ENCODE assay signal across 1 cellular context in the genomic region with DNA sequence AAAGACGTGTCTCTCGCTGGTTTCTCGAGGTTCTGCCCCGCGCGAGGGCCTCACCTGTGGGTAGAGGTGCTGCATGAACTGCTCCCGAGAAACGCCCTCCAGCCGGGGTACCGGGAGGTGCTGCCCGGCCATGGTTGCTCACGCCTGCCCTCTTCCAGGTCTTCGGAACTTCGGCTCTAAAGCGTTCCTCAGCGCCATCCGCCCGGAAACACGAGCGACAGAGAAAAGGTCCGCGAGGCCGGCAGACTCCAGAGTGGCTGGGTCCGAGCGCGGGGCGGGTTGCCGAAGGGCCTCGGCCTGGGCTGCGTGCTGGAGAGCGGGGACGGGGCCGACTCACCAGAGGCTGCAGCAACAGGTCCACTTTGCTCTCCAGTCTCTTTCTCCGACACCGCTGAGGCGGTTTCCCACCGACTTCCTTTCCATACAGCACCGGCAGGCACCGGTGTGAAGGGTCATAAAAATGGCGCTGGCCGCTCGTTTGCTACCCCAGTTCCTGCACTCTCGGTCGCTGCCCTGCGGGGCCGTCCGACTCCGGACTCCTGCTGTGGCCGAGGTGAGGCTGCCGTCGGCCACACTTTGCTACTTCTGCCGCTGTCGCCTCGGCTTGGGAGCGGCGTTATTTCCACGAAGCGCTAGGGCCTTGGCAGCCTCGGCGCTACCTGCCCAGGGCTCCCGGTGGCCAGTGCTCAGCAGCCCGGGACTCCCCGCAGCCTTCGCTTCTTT.
TF ChIP-seq lines count a peak whose summit lies in the region.

A gene with protein sequence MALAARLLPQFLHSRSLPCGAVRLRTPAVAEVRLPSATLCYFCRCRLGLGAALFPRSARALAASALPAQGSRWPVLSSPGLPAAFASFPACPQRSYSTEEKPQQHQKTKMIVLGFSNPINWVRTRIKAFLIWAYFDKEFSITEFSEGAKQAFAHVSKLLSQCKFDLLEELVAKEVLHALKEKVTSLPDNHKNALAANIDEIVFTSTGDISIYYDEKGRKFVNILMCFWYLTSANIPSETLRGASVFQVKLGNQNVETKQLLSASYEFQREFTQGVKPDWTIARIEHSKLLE (plus strand): TSS at position 244 of the 723 bp plus-strand sequence. CDS start 217 bp downstream, at position 461.
A gene with protein sequence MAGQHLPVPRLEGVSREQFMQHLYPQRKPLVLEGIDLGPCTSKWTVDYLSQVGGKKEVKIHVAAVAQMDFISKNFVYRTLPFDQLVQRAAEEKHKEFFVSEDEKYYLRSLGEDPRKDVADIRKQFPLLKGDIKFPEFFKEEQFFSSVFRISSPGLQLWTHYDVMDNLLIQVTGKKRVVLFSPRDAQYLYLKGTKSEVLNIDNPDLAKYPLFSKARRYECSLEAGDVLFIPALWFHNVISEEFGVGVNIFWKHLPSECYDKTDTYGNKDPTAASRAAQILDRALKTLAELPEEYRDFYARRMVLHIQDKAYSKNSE (minus strand): TSS at position 153 of the 723 bp plus-strand sequence. CDS start 21 bp downstream, at position 132.

TF ChIP-seq in K562, 482 proteins besides CTCF, POLR2A, EP300 and RAD21 (continued from another document and continues in another):
- TF ChIP-seq PRMT5 (CRISPR knock-in tag; IDR thresholded peaks at IDR 0.05) (no peak), SMARCA4 (IDR thresholded peaks at IDR 0.05) (no peak), SIN3B (IDR thresholded peaks at IDR 0.05; ENCODE audit: low read depth) (peak; percentile 96), FOXK1 (CRISPR knock-in tag; IDR thresholded peaks at IDR 0.05; ENCODE audit: borderline replicate concordance) (0 out of 2 replicates have a peak, but pooled peaks have one; percentile 11), SMARCC2 (IDR thresholded peaks at IDR 0.05; ENCODE audit: low read depth) (no peak), HNRNPK (IDR thresholded peaks at IDR 0.05; ENCODE audit: low read depth, low read length, poor library complexity, severe bottlenecking) (no peak), ZNF431 (CRISPR knock-in tag; IDR thresholded peaks at IDR 0.05) (peak; percentile 34; the same call in 1 of the 2 replicates), XRCC4 (IDR thresholded peaks at IDR 0.05; ENCODE audit: extremely low read depth, insufficient read depth, insufficient read length) (no peak), ASH1L (IDR thresholded peaks at IDR 0.05; ENCODE audit: borderline replicate concordance, low read depth, partially characterized antibody) (no peak), RFX1 (IDR thresholded peaks at IDR 0.05) (no peak), ZNF143 (CRISPR knock-in tag; IDR thresholded peaks at IDR 0.05) (no peak), SP2 (IDR thresholded peaks at IDR 0.05; ENCODE audit: extremely low read depth, low read depth, low read length, poor library complexity, severe bottlenecking) (no peak), ZNF316 (IDR thresholded peaks at IDR 0.05) (no peak), NEUROD1 (IDR thresholded peaks at IDR 0.05; ENCODE audit: borderline replicate concordance, low read depth, low read length, partially characterized antibody) (no peak), HDAC3 (IDR thresholded peaks at IDR 0.05; ENCODE audit: borderline replicate concordance, partially characterized antibody) (no peak), NFATC3 (IDR thresholded peaks at IDR 0.05) (no peak), ZNF707 (CRISPR knock-in tag; conservative IDR thresholded peaks at IDR 0.05) (no peak), PHB (CRISPR knock-in tag; IDR thresholded peaks at IDR 0.05) (no peak)
- TF ChIP-seq, protein P1, sequence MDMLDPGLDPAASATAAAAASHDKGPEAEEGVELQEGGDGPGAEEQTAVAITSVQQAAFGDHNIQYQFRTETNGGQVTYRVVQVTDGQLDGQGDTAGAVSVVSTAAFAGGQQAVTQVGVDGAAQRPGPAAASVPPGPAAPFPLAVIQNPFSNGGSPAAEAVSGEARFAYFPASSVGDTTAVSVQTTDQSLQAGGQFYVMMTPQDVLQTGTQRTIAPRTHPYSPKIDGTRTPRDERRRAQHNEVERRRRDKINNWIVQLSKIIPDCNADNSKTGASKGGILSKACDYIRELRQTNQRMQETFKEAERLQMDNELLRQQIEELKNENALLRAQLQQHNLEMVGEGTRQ (CRISPR knock-in tag; IDR thresholded peaks at IDR 0.05): no peak
- TF ChIP-seq, protein P2, sequence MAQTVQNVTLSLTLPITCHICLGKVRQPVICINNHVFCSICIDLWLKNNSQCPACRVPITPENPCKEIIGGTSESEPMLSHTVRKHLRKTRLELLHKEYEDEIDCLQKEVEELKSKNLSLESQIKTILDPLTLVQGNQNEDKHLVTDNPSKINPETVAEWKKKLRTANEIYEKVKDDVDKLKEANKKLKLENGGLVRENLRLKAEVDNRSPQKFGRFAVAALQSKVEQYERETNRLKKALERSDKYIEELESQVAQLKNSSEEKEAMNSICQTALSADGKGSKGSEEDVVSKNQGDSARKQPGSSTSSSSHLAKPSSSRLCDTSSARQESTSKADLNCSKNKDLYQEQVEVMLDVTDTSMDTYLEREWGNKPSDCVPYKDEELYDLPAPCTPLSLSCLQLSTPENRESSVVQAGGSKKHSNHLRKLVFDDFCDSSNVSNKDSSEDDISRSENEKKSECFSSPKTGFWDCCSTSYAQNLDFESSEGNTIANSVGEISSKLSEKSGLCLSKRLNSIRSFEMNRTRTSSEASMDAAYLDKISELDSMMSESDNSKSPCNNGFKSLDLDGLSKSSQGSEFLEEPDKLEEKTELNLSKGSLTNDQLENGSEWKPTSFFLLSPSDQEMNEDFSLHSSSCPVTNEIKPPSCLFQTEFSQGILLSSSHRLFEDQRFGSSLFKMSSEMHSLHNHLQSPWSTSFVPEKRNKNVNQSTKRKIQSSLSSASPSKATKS (CRISPR knock-in tag; IDR thresholded peaks at IDR 0.05): no peak
- TF ChIP-seq, protein P3, sequence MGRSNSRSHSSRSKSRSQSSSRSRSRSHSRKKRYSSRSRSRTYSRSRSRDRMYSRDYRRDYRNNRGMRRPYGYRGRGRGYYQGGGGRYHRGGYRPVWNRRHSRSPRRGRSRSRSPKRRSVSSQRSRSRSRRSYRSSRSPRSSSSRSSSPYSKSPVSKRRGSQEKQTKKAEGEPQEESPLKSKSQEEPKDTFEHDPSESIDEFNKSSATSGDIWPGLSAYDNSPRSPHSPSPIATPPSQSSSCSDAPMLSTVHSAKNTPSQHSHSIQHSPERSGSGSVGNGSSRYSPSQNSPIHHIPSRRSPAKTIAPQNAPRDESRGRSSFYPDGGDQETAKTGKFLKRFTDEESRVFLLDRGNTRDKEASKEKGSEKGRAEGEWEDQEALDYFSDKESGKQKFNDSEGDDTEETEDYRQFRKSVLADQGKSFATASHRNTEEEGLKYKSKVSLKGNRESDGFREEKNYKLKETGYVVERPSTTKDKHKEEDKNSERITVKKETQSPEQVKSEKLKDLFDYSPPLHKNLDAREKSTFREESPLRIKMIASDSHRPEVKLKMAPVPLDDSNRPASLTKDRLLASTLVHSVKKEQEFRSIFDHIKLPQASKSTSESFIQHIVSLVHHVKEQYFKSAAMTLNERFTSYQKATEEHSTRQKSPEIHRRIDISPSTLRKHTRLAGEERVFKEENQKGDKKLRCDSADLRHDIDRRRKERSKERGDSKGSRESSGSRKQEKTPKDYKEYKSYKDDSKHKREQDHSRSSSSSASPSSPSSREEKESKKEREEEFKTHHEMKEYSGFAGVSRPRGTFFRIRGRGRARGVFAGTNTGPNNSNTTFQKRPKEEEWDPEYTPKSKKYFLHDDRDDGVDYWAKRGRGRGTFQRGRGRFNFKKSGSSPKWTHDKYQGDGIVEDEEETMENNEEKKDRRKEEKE (IDR thresholded peaks at IDR 0.05; ENCODE audit: borderline replicate concordance in 1 of 2, control insufficient read depth in 1 of 2, low read depth in 2 of 2, low read length in 1 of 2): 0 out of 4 replicates have a peak, but pooled peaks of 1 of the 2 experiments have one; percentile 40
- TF ChIP-seq, protein P4, sequence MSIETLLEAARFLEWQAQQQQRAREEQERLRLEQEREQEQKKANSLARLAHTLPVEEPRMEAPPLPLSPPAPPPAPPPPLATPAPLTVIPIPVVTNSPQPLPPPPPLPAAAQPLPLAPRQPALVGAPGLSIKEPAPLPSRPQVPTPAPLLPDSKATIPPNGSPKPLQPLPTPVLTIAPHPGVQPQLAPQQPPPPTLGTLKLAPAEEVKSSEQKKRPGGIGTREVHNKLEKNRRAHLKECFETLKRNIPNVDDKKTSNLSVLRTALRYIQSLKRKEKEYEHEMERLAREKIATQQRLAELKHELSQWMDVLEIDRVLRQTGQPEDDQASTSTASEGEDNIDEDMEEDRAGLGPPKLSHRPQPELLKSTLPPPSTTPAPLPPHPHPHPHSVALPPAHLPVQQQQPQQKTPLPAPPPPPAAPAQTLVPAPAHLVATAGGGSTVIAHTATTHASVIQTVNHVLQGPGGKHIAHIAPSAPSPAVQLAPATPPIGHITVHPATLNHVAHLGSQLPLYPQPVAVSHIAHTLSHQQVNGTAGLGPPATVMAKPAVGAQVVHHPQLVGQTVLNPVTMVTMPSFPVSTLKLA (conservative IDR thresholded peaks at IDR 0.05): peak; percentile 67 to 86
- TF ChIP-seq, protein P5, sequence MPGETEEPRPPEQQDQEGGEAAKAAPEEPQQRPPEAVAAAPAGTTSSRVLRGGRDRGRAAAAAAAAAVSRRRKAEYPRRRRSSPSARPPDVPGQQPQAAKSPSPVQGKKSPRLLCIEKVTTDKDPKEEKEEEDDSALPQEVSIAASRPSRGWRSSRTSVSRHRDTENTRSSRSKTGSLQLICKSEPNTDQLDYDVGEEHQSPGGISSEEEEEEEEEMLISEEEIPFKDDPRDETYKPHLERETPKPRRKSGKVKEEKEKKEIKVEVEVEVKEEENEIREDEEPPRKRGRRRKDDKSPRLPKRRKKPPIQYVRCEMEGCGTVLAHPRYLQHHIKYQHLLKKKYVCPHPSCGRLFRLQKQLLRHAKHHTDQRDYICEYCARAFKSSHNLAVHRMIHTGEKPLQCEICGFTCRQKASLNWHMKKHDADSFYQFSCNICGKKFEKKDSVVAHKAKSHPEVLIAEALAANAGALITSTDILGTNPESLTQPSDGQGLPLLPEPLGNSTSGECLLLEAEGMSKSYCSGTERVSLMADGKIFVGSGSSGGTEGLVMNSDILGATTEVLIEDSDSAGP (CRISPR knock-in tag; IDR thresholded peaks at IDR 0.05): no peak
- TF ChIP-seq, protein P6, sequence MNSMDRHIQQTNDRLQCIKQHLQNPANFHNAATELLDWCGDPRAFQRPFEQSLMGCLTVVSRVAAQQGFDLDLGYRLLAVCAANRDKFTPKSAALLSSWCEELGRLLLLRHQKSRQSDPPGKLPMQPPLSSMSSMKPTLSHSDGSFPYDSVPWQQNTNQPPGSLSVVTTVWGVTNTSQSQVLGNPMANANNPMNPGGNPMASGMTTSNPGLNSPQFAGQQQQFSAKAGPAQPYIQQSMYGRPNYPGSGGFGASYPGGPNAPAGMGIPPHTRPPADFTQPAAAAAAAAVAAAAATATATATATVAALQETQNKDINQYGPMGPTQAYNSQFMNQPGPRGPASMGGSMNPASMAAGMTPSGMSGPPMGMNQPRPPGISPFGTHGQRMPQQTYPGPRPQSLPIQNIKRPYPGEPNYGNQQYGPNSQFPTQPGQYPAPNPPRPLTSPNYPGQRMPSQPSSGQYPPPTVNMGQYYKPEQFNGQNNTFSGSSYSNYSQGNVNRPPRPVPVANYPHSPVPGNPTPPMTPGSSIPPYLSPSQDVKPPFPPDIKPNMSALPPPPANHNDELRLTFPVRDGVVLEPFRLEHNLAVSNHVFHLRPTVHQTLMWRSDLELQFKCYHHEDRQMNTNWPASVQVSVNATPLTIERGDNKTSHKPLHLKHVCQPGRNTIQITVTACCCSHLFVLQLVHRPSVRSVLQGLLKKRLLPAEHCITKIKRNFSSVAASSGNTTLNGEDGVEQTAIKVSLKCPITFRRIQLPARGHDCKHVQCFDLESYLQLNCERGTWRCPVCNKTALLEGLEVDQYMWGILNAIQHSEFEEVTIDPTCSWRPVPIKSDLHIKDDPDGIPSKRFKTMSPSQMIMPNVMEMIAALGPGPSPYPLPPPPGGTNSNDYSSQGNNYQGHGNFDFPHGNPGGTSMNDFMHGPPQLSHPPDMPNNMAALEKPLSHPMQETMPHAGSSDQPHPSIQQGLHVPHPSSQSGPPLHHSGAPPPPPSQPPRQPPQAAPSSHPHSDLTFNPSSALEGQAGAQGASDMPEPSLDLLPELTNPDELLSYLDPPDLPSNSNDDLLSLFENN (IDR thresholded peaks at IDR 0.05; ENCODE audit: low read depth in 2 of 2, low read length in 2 of 2): no peak
- TF ChIP-seq, protein P7, sequence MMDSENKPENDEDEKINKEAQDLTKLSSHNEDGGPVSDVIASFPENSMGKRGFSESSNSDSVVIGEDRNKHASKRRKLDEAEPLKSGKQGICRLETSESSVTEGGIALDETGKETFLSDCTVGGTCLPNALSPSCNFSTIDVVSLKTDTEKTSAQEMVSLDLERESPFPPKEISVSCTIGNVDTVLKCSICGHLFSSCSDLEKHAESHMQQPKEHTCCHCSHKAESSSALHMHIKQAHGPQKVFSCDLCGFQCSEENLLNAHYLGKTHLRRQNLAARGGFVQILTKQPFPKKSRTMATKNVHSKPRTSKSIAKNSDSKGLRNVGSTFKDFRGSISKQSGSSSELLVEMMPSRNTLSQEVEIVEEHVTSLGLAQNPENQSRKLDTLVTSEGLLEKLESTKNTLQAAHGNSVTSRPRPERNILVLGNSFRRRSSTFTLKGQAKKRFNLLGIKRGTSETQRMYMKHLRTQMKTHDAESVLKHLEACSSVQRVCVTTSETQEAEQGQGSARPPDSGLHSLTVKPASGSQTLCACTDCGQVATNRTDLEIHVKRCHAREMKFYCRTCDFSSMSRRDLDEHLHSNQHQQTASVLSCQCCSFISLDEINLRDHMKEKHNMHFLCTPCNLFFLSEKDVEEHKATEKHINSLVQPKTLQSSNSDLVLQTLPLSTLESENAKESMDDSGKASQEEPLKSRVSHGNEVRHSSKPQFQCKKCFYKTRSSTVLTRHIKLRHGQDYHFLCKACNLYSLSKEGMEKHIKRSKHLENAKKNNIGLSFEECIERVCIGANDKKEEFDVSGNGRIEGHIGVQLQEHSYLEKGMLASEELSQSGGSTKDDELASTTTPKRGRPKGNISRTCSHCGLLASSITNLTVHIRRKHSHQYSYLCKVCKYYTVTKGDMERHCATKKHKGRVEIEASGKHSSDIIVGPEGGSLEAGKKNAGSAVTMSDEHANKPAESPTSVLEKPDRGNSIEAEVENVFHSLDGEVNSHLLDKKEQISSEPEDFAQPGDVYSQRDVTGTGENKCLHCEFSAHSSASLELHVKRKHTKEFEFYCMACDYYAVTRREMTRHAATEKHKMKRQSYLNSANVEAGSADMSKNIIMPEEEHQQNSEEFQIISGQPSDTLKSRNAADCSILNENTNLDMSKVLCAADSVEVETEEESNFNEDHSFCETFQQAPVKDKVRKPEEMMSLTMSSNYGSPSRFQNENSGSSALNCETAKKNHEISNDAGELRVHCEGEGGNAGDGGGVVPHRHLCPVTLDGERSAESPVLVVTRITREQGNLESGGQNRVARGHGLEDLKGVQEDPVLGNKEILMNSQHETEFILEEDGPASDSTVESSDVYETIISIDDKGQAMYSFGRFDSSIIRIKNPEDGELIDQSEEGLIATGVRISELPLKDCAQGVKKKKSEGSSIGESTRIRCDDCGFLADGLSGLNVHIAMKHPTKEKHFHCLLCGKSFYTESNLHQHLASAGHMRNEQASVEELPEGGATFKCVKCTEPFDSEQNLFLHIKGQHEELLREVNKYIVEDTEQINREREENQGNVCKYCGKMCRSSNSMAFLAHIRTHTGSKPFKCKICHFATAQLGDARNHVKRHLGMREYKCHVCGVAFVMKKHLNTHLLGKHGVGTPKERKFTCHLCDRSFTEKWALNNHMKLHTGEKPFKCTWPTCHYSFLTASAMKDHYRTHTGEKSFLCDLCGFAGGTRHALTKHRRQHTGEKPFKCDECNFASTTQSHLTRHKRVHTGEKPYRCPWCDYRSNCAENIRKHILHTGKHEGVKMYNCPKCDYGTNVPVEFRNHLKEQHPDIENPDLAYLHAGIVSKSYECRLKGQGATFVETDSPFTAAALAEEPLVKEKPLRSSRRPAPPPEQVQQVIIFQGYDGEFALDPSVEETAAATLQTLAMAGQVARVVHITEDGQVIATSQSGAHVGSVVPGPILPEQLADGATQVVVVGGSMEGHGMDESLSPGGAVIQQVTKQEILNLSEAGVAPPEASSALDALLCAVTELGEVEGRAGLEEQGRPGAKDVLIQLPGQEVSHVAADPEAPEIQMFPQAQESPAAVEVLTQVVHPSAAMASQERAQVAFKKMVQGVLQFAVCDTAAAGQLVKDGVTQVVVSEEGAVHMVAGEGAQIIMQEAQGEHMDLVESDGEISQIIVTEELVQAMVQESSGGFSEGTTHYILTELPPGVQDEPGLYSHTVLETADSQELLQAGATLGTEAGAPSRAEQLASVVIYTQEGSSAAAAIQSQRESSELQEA (IDR thresholded peaks at IDR 0.05; ENCODE audit: low read depth): no peak
